8 cellular contexts compared by ENCODE assay signal in the genomic region with DNA sequence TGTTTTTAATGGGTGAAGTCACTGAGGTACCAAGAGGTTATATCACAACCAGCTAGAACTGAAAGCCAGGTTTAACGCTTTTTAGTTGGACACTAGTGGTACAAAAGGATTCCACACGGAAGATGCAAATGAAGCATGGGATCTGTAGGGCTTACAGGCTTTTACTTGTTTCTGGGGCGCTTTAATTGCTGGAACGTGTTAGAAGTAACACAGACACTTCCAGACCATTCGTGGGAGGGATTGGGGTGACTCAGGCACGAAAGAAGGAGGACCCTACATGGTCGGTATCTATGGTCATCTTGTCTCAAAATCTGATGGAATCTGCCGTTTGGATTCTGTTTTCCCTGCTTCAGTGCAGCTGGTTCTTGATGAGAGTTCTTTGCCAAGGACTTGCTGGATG. TPM values are rescaled to one million over a fixed set of nuclear protein-coding genes. Genes with fewer than 3 reads are reported as not detected.
DNase-seq lines count a peak whose midpoint lies in the region; ATAC-seq, FAIRE-seq and TF ChIP-seq lines count a peak whose summit lies in the region.

No MANE protein-coding gene starts in this region.

- H3K9me3 Mint-ChIP-seq in osteocyte (ENCODE audit: unreplicated experiment), result no peaks in the 10 kb centered on the region

- peaks cover 35% of the 10 kb centered on the region for H3K36me3 ChIP-seq in DOHH2 (ENCODE audit: control insufficient read depth, low read length)
- peaks cover 20% of the 10 kb centered on the region; the same call in 1 of the 2 replicates for H3K36me3 ChIP-seq in PC-3 (ENCODE audit: low read depth, low read length)
- H3K36me3 ChIP-seq in endothelial cell of umbilical vein (ENCODE audit: control insufficient read depth in 2 of 2, extremely low read depth in 1 of 2, insufficient read depth in 2 of 2, low read length in 2 of 2), result peaks cover 14 to 21% of the 10 kb centered on the region in 2 experiments

- POLR2A ChIA-PET in PC-3 (lab: Charles Lee; ENCODE audit: unreplicated experiment), result no interaction called here
- POLR2A ChIA-PET in endothelial cell of umbilical vein (lab: Charles Lee), result interaction anchor here (0.7 kb wide), 1 partner anchor 364 kb away, joined by 3 read pairs; no protein-coding TSS in a partner anchor

- no peak for ATAC-seq in PC-3
- no peak for ATAC-seq in HG03460 (IDR thresholded peaks at IDR 0.05; ENCODE audit: unreplicated experiment)
- ATAC-seq in GM19324 (IDR thresholded peaks at IDR 0.05; ENCODE audit: low FRiP score, unreplicated experiment), result no peak
- no peak for ATAC-seq in HG03135 (IDR thresholded peaks at IDR 0.05; ENCODE audit: unreplicated experiment)

- H3K9me2 ChIP-seq in DOHH2 (replicated peaks; ENCODE audit: control insufficient read depth, low read length), result no peaks in the 10 kb centered on the region
- H3K9me2 ChIP-seq in PC-3 (replicated peaks; ENCODE audit: low read length), result no peaks in the 10 kb centered on the region

- dilution Hi-C loops in endothelial cell of umbilical vein (cut with MboI; ENCODE audit: extremely low pct_ligation_motif_present, low sequenced_read_pairs), result no loop called here

- H3K27ac ChIP-seq in DOHH2 (ENCODE audit: low read depth, low read length), result no peak overlapping the region
- H3K27ac ChIP-seq in PC-3 (ENCODE audit: low read length), result no peak overlapping the region
- H3K27ac ChIP-seq in endothelial cell of umbilical vein (ENCODE audit: insufficient read depth, low read depth, low read length), result no peak overlapping the region

- H3K4me3 Mint-ChIP-seq in osteocyte (ENCODE audit: unreplicated experiment), result peak overlapping the region; percentile 80

- intact Hi-C loops in PC-3 (cut with micrococcal nuclease) (no loop called here), endothelial cell of umbilical vein (cut with micrococcal nuclease) (loop anchor here (1.0 kb wide), 1 partner anchor 130 kb away; no protein-coding TSS in a partner anchor)

- no peaks in the 10 kb centered on the region for H3K9me1 ChIP-seq in endothelial cell of umbilical vein (replicated peaks; ENCODE audit: control insufficient read depth, extremely low read depth, insufficient read depth, low read length)

- H4K20me1 ChIP-seq in DOHH2 (ENCODE audit: control insufficient read depth, insufficient read depth, low read depth, low read length) (peaks cover 9% of the 10 kb centered on the region), PC-3 (ENCODE audit: low read length) (peaks cover 30% of the 10 kb centered on the region), endothelial cell of umbilical vein (replicated peaks; ENCODE audit: control insufficient read depth, extremely low read depth, insufficient read depth, low read length) (peaks cover 3% of the 10 kb centered on the region)

- H3K9ac ChIP-seq in PC-3 (ENCODE audit: low read length) (peak overlapping the region; percentile 94), endothelial cell of umbilical vein (replicated peaks; ENCODE audit: extremely low read depth, insufficient read depth, low read length) (peak overlapping the region; percentile 88)

- H3K79me2 ChIP-seq in DOHH2 (ENCODE audit: control insufficient read depth, low read length) (peaks cover 34% of the 10 kb centered on the region), PC-3 (ENCODE audit: low read length) (peaks cover 45% of the 10 kb centered on the region), endothelial cell of umbilical vein (ENCODE audit: control insufficient read depth, insufficient read depth, low read length) (peaks cover 44% of the 10 kb centered on the region)

- peaks cover 22% of the 10 kb centered on the region for H3K4me1 Mint-ChIP-seq in osteocyte (ENCODE audit: unreplicated experiment)

- H3K27me3 ChIP-seq in DOHH2 (ENCODE audit: control insufficient read depth, low read length) (no peaks in the 10 kb centered on the region), PC-3 (ENCODE audit: low read length) (no peaks in the 10 kb centered on the region), endothelial cell of umbilical vein (ENCODE audit: control insufficient read depth in 2 of 2, insufficient read depth in 2 of 2, low read length in 2 of 2) (peaks cover 3 to 10% of the 10 kb centered on the region in 2 experiments)

- H3K27me3 Mint-ChIP-seq in osteocyte (ENCODE audit: unreplicated experiment), result peaks cover 10% of the 10 kb centered on the region

- H2AFZ ChIP-seq in PC-3 (ENCODE audit: low read length) (no peak overlapping the region), endothelial cell of umbilical vein (ENCODE audit: low read depth, low read length) (no peak overlapping the region)

- H3K4me2 ChIP-seq in DOHH2 (ENCODE audit: low read length), result peak overlapping the region; percentile 92
- H3K4me2 ChIP-seq in PC-3 (ENCODE audit: low read length), result peak overlapping the region; percentile 94
- H3K4me2 ChIP-seq in endothelial cell of umbilical vein (ENCODE audit: insufficient read depth, low read length), result peak overlapping the region; percentile 83

- peak overlapping the region; percentile 65 for H3K27ac Mint-ChIP-seq in osteocyte (ENCODE audit: unreplicated experiment)

- H3F3A ChIP-seq in DOHH2 (ENCODE audit: control insufficient read depth, insufficient read depth), result no peaks in the 10 kb centered on the region
- no peaks in the 10 kb centered on the region for H3F3A ChIP-seq in PC-3 (ENCODE audit: low read length, unreplicated experiment)

- H3K4me1 ChIP-seq in DOHH2 (ENCODE audit: control insufficient read depth, low read length) (peaks cover 13% of the 10 kb centered on the region), PC-3 (ENCODE audit: insufficient read depth, low read length) (peaks cover 8% of the 10 kb centered on the region), endothelial cell of umbilical vein (ENCODE audit: control insufficient read depth, extremely low read depth, insufficient read depth, low read length) (peaks cover 11% of the 10 kb centered on the region)

- H3K9me3 ChIP-seq in DOHH2 (ENCODE audit: control insufficient read depth, insufficient read depth, low read length) (no peaks in the 10 kb centered on the region), PC-3 (ENCODE audit: low read length) (no peaks in the 10 kb centered on the region), endothelial cell of umbilical vein (replicated peaks; ENCODE audit: control insufficient read depth, insufficient read depth, low read length) (no peaks in the 10 kb centered on the region)

- DNase-seq in PC-3, result peak; percentile 4
- DNase-seq in endothelial cell of umbilical vein (ENCODE audit: low read depth, low spot score), result peak; percentile 10
- DNase-seq in osteocyte (ENCODE audit: extremely low spot score, unreplicated experiment), result no peak
- no peak for DNase-seq in retina

- no peak for FAIRE-seq in endothelial cell of umbilical vein (lab: Jason Lieb, UNC)

- CTCF ChIA-PET in PC-3 (lab: Charles Lee) (no interaction called here), endothelial cell of umbilical vein (lab: Charles Lee) (interaction anchor here (1.5 to 2.0 kb wide), 4 partner anchors 13 to 364 kb away, joined by 3 to 11 read pairs (median 5); no protein-coding TSS in a partner anchor)

- BruUV-seq in PC-3 (replicated peaks; lab: Mats Ljungman, UMichigan), result no TSS peak
- BruUV-seq in endothelial cell of umbilical vein (replicated peaks; lab: Mats Ljungman, UMichigan), result no TSS peak

- no peak for TF ChIP-seq POLR2A in endothelial cell of umbilical vein (IDR thresholded peaks at IDR 0.05; ENCODE audit: low read depth, low read length)

- H3K36me3 Mint-ChIP-seq in osteocyte (ENCODE audit: unreplicated experiment), result peaks cover 16% of the 10 kb centered on the region

- TF ChIP-seq CTCF in DOHH2 (IDR thresholded peaks at IDR 0.05; ENCODE audit: low read depth, low read length, poor library complexity, severe bottlenecking), result no peak
- TF ChIP-seq CTCF in PC-3 (conservative IDR thresholded peaks at IDR 0.05; ENCODE audit: low read depth, low read length), result no peak
- no peak for TF ChIP-seq CTCF in endothelial cell of umbilical vein (IDR thresholded peaks at IDR 0.05; ENCODE audit: extremely low read depth in 1 of 2, insufficient read depth in 1 of 2, low read depth in 1 of 2, low read length in 2 of 2)
- no peak for TF ChIP-seq CTCF in osteocyte (IDR thresholded peaks at IDR 0.05)

- H3K4me3 ChIP-seq in DOHH2 (ENCODE audit: low read length) (peak overlapping the region; percentile 84), PC-3 (ENCODE audit: low read length) (peak overlapping the region; percentile 99), endothelial cell of umbilical vein (replicated peaks in 1 of 3; ENCODE audit: insufficient read depth in 1 of 3, low read depth in 1 of 3, low read length in 3 of 3) (peak overlapping the region; percentile 93 to 100 (median 98))

TF ChIP-seq in endothelial cell of umbilical vein, 7 proteins besides CTCF, POLR2A, EP300 and RAD21 (continues in another document):
- TF ChIP-seq JUN (IDR thresholded peaks at IDR 0.05; ENCODE audit: borderline replicate concordance, insufficient read depth, insufficient read length, low read depth), result no peak
- no peak for TF ChIP-seq POLR2AphosphoS5 (IDR thresholded peaks at IDR 0.05; ENCODE audit: insufficient read depth, low read depth, low read length)
- TF ChIP-seq, protein P1, sequence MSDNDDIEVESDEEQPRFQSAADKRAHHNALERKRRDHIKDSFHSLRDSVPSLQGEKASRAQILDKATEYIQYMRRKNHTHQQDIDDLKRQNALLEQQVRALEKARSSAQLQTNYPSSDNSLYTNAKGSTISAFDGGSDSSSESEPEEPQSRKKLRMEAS (IDR thresholded peaks at IDR 0.05; ENCODE audit: insufficient read depth, insufficient read length), result no peak

RNA-seq across cellular contexts. Expression of gene YKT6, which starts 1.0 kb away (rescaled TPM):
- total RNA-seq in PC-3 (2014; rRNA removed) (133 and 147 TPM in 2 replicates), endothelial cell of umbilical vein (117 and 120 TPM in 2 replicates), osteocyte (89.5 and 106 TPM in 2 replicates)
- 110 and 117 TPM in 2 replicates for polyA plus RNA-seq in endothelial cell of umbilical vein
- 101 and 119 TPM in 2 replicates for polyA plus RNA-seq in endothelial cell of umbilical vein (2011; cell fraction: cytosol; rRNA removed)
- 99.2 and 100 TPM in 2 replicates for polyA plus RNA-seq in endothelial cell of umbilical vein (2011; cell fraction: nucleus; rRNA removed)
- polyA plus RNA-seq in endothelial cell of umbilical vein (2012), result 83.2 and 99.3 TPM in 2 replicates
- polyA minus RNA-seq in endothelial cell of umbilical vein, result 113 and 118 TPM in 2 replicates
- 37.5 TPM for polyA minus RNA-seq in endothelial cell of umbilical vein (2011; cell fraction: cytosol; rRNA and poly(A)+ RNA removed)
- polyA minus RNA-seq in endothelial cell of umbilical vein (2011; cell fraction: nucleus; rRNA and poly(A)+ RNA removed), result 47.4 and 58.9 TPM in 2 replicates

RNA-seq across cellular contexts. Expression of gene GCK, which starts 12.6 kb away (rescaled TPM):
- not detected in 2 replicates for total RNA-seq in PC-3 (2014; rRNA removed)
- 0.32 and 0.51 TPM in 2 replicates for total RNA-seq in endothelial cell of umbilical vein
- polyA plus RNA-seq in endothelial cell of umbilical vein, result 0.13 and 0.17 TPM in 2 replicates
- polyA plus RNA-seq in endothelial cell of umbilical vein (2011; cell fraction: cytosol; rRNA removed), result 0.08 and 0.13 TPM in 2 replicates
- polyA plus RNA-seq in endothelial cell of umbilical vein (2011; cell fraction: nucleus; rRNA removed), result 0.09 TPM in 1 of 2 replicates, not detected in the other
- 0.21 TPM in 1 of 2 replicates, not detected in the other for polyA plus RNA-seq in endothelial cell of umbilical vein (2012)
- 0.15 TPM in 1 of 2 replicates, not detected in the other for polyA minus RNA-seq in endothelial cell of umbilical vein
- not detected for polyA minus RNA-seq in endothelial cell of umbilical vein (2011; cell fraction: cytosol; rRNA and poly(A)+ RNA removed)
- not detected in 2 replicates for polyA minus RNA-seq in endothelial cell of umbilical vein (2011; cell fraction: nucleus; rRNA and poly(A)+ RNA removed)
- not detected in 2 replicates for total RNA-seq in osteocyte

Comparison
In these comparisons a context has a peak if more than half of its experiments do, and no peak if none do; other contexts are left out.
1. DNase-seq: peak in PC-3 (single experiment) and endothelial cell of umbilical vein (single experiment); none in osteocyte (single experiment) and retina (single experiment).
2. Peak in every context shown above with its lines, with median percentiles within 50 percentile points of each other: H3K4me2 ChIP-seq and H3K4me3 ChIP-seq.